10 cellular contexts compared by ENCODE assay signal in the genomic region with DNA sequence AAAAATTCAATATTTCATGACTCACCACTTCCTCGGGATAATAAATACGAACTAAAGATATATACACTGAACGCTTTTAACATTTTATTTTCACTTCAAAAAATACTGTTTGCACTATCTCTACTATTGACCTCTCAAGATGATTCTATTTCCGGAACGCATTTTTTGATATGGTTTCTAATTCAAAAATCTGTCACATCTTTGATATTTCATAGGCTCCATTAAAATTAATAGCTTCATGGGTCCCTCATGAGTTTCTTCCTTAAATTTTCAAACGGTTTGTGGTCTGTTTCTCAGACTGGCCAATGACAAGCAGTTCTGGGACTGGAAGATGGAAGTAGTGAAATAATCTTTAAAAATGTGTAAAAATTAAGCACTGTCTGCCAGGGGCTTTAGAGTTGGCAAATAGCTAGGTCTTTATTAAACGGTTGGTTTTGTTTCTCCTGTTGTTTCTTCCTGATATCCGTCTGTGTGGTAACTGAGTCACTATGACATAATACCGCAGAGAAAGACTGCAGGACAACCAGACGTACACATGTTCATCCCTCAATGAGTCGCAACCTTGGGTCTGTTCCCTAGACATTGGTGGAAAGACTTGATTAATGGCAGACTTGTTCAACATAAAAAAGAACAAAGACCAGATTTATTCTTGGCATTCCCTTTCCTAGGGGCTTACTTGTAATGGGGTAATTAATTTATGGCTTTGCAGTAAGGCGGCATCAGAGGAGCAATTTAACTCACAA.
DNase-seq lines count a peak whose midpoint lies in the region; ATAC-seq and TF ChIP-seq lines count a peak whose summit lies in the region.
"Had no signal": no experiment of that assay in that cellular context is flagged by ENCODE, and none has a peak within 500 bp of the region (broad histone marks: within the 10 kb centered on the region; RNA-seq: fewer than 3 reads in every experiment).

No MANE protein-coding gene starts in this region.

- no peak overlapping the region for H2BK5ac ChIP-seq in mesenchymal stem cell (ENCODE audit: low read depth, low read length, poor library complexity, severe bottlenecking)

- H3K4me3 ChIP-seq in heart right ventricle (peak overlapping the region in 8 of 10 donors; percentile 45 to 68 (median 62)), choroid plexus epithelial cell (ENCODE audit: low read depth, low read length) (peak overlapping the region; percentile 69), mesenchymal stem cell (ENCODE audit: insufficient read depth in 1 of 2, low read depth in 1 of 2, low read length in 2 of 2) (peak overlapping the region in 1 of 2 experiments; percentile 83), vagina (peak overlapping the region; percentile 56 to 58)

- intact Hi-C loops in heart right ventricle (cut with DNase I), result loop anchor here in 5 of 10 donors (2.0 to 5.0 kb wide), 2 partner anchors 43 to 44 kb away; no protein-coding TSS in a partner anchor
- intact Hi-C loops in Right ventricle myocardium inferior (cut with DNase I), result loop anchor here (5.0 kb wide), 2 partner anchors 43 to 118 kb away; no protein-coding TSS in a partner anchor
- intact Hi-C loops in vagina (cut with DNase I), result loop anchor here (10.0 kb wide), 1 partner anchor 204 kb away; no protein-coding TSS in a partner anchor
- intact Hi-C loops in activated T-helper 1 cell treated with anti-CD3 and anti-CD28 coated beads, Interleukin-12 subunit alpha, Interleukin-12 subunit beta, Interleukin-2, Interleukin-4 antibody, amounts not matched to agents 30 ng/mL and 10 ng/mL and 1 ng/mL, durations not matched to agents 14 hours and 24 hours and 36 hours (cut with micrococcal nuclease), result no loop called here

- DNase-seq in heart right ventricle (no peak), Right ventricle myocardium inferior (ENCODE audit: missing footprints) (no peak), choroid plexus epithelial cell (ENCODE audit: low read depth) (peak; percentile 57), mesenchymal stem cell (peak; percentile 72), vagina (ENCODE audit: extremely low spot score in 2 of 2) (no peak)
- DNase-seq in activated naive CD4-positive, alpha-beta T cell treated with Interleukin-2 at 50 U/mL for 16 hours, result no peak
- DNase-seq in activated T-helper 1 cell treated with anti-CD3 and anti-CD28 coated beads, Interleukin-12 subunit alpha, Interleukin-12 subunit beta, Interleukin-2, Interleukin-4 antibody, amounts not matched to agents 30 ng/mL and 10 ng/mL and 1 ng/mL, durations not matched to agents 14 hours and 24 hours and 36 hours (ENCODE audit: low spot score), result no peak
- DNase-seq: NCI-H187 treated with DMSO at 0.1 percent for 48 hours had no signal

- no peaks in the 10 kb centered on the region for H3K36me3 Mint-ChIP-seq in activated T-helper 1 cell treated with anti-CD3 and anti-CD28 coated beads, Interleukin-12 subunit alpha, Interleukin-12 subunit beta, Interleukin-2, Interleukin-4 antibody, amounts not matched to agents 30 ng/mL and 10 ng/mL and 1 ng/mL, durations not matched to agents 14 hours and 24 hours and 36 hours (ENCODE audit: low read depth)
- H3K36me3 Mint-ChIP-seq: stimulated activated effector memory CD8-positive, alpha-beta T cell treated with anti-CD3 and anti-CD28 coated beads, Interleukin-12 subunit alpha, Interleukin-12 subunit beta, amount 100 ng/mL, for 72 hours had no signal

- H3K27me3 ChIP-seq in heart right ventricle, result peaks cover 0 to 64% (median 0%) of the 10 kb centered on the region in 7 donors
- no peaks in the 10 kb centered on the region for H3K27me3 ChIP-seq in mesenchymal stem cell (ENCODE audit: control insufficient read depth in 1 of 2, insufficient read depth in 1 of 2, low read length in 2 of 2)
- no peaks in the 10 kb centered on the region for H3K27me3 ChIP-seq in vagina

- no peaks in the 10 kb centered on the region for H3K9me3 ChIP-seq in heart right ventricle
- no peaks in the 10 kb centered on the region for H3K9me3 ChIP-seq in mesenchymal stem cell (ENCODE audit: control insufficient read depth, low read length)
- H3K9me3 ChIP-seq in vagina, result no peaks in the 10 kb centered on the region

- H3K18ac ChIP-seq in mesenchymal stem cell (ENCODE audit: low read depth in 1 of 2, low read length in 2 of 2), result no peak overlapping the region

- no peak for TF ChIP-seq POLR2A in vagina (IDR thresholded peaks at IDR 0.05)

- peaks cover 16% of the 10 kb centered on the region for H3K4me1 Mint-ChIP-seq in activated T-helper 1 cell treated with anti-CD3 and anti-CD28 coated beads, Interleukin-12 subunit alpha, Interleukin-12 subunit beta, Interleukin-2, Interleukin-4 antibody, amounts not matched to agents 30 ng/mL and 10 ng/mL and 1 ng/mL, durations not matched to agents 14 hours and 24 hours and 36 hours (ENCODE audit: low read depth)
- H3K4me1 Mint-ChIP-seq: stimulated activated effector memory CD8-positive, alpha-beta T cell treated with anti-CD3 and anti-CD28 coated beads, Interleukin-12 subunit alpha, Interleukin-12 subunit beta, amount 100 ng/mL, for 72 hours had no signal

- H3K23ac ChIP-seq in mesenchymal stem cell (ENCODE audit: low read length in 2 of 2), result no peak overlapping the region

- H3K27me3 Mint-ChIP-seq in activated T-helper 1 cell treated with anti-CD3 and anti-CD28 coated beads, Interleukin-12 subunit alpha, Interleukin-12 subunit beta, Interleukin-2, Interleukin-4 antibody, amounts not matched to agents 30 ng/mL and 10 ng/mL and 1 ng/mL, durations not matched to agents 14 hours and 24 hours and 36 hours (ENCODE audit: insufficient read depth), result peaks cover 46% of the 10 kb centered on the region

- H3K36me3 ChIP-seq in heart right ventricle, result no peaks in the 10 kb centered on the region
- no peaks in the 10 kb centered on the region for H3K36me3 ChIP-seq in mesenchymal stem cell (ENCODE audit: control insufficient read depth in 1 of 2, insufficient read depth in 2 of 2, low read depth in 1 of 2, low read length in 2 of 2)
- H3K36me3 ChIP-seq in vagina, result no peaks in the 10 kb centered on the region

- H3K4me1 ChIP-seq in heart right ventricle, result peaks cover 0 to 48% (median 40%) of the 10 kb centered on the region in 9 donors
- H3K4me1 ChIP-seq in mesenchymal stem cell (ENCODE audit: control insufficient read depth, insufficient read depth, low read depth, low read length), result peaks cover 8% of the 10 kb centered on the region
- H3K4me1 ChIP-seq in vagina, result peaks cover 26% of the 10 kb centered on the region

- H2BK120ac ChIP-seq in mesenchymal stem cell (ENCODE audit: low read depth, low read length), result no peak overlapping the region

- TF ChIP-seq CTCF in heart right ventricle (IDR thresholded peaks at IDR 0.05) (no peak), choroid plexus epithelial cell (conservative IDR thresholded peaks at IDR 0.05; ENCODE audit: low read depth, low read length) (no peak), vagina (IDR thresholded peaks at IDR 0.05) (no peak)

- ATAC-seq in heart right ventricle (no peak), Right ventricle myocardium inferior (no peak), HG02798 (IDR thresholded peaks at IDR 0.05; ENCODE audit: poor library complexity, unreplicated experiment) (no peak)

- H3K14ac ChIP-seq in mesenchymal stem cell (ENCODE audit: low read length in 2 of 2), result no peak overlapping the region

- no peak overlapping the region for H3K4ac ChIP-seq in mesenchymal stem cell (ENCODE audit: low read depth in 1 of 2, low read length in 2 of 2)

- WGBS in heart right ventricle, 2 donors, result 74 to 75% methylated on average over 12 of the region's 12 CpGs
- 49% methylated on average over 11 of the region's 12 CpGs for WGBS in mesenchymal stem cell

- H3K27ac ChIP-seq in heart right ventricle, result peak overlapping the region in 7 of 10 donors; percentile 72 to 92 (median 84)
- H3K27ac ChIP-seq in mesenchymal stem cell (ENCODE audit: low read length, poor library complexity, severe bottlenecking), result peak overlapping the region; percentile 10
- peak overlapping the region; percentile 80 for H3K27ac ChIP-seq in vagina

- H3K27ac Mint-ChIP-seq in activated T-helper 1 cell treated with anti-CD3 and anti-CD28 coated beads, Interleukin-12 subunit alpha, Interleukin-12 subunit beta, Interleukin-2, Interleukin-4 antibody, amounts not matched to agents 30 ng/mL and 10 ng/mL and 1 ng/mL, durations not matched to agents 14 hours and 24 hours and 36 hours, result no peak overlapping the region
- H3K27ac Mint-ChIP-seq: stimulated activated effector memory CD8-positive, alpha-beta T cell treated with anti-CD3 and anti-CD28 coated beads, Interleukin-12 subunit alpha, Interleukin-12 subunit beta, amount 100 ng/mL, for 72 hours had no signal

- no peak overlapping the region for H3K4me3 Mint-ChIP-seq in activated T-helper 1 cell treated with anti-CD3 and anti-CD28 coated beads, Interleukin-12 subunit alpha, Interleukin-12 subunit beta, Interleukin-2, Interleukin-4 antibody, amounts not matched to agents 30 ng/mL and 10 ng/mL and 1 ng/mL, durations not matched to agents 14 hours and 24 hours and 36 hours

- H4K91ac ChIP-seq in mesenchymal stem cell (ENCODE audit: low read length), result no peak overlapping the region

- peak overlapping the region; percentile 66 for H3K4me2 ChIP-seq in mesenchymal stem cell (ENCODE audit: low read length, poor library complexity, severe bottlenecking)

- peak overlapping the region; percentile 30 for H2AFZ ChIP-seq in mesenchymal stem cell (ENCODE audit: low read depth, low read length)

- H4K8ac ChIP-seq in mesenchymal stem cell (ENCODE audit: low read length), result no peak overlapping the region

- H3K9ac ChIP-seq in mesenchymal stem cell (ENCODE audit: low read length), result peak overlapping the region; percentile 81

- no peak overlapping the region for H2BK12ac ChIP-seq in mesenchymal stem cell (ENCODE audit: low read length in 2 of 2)

- no peak overlapping the region for H2AK5ac ChIP-seq in mesenchymal stem cell (ENCODE audit: low read length, severe bottlenecking)

- H3K79me1 ChIP-seq in mesenchymal stem cell (replicated peaks; ENCODE audit: low read length, poor library complexity, severe bottlenecking), result no peaks in the 10 kb centered on the region

- H3K9me3 Mint-ChIP-seq in activated T-helper 1 cell treated with anti-CD3 and anti-CD28 coated beads, Interleukin-12 subunit alpha, Interleukin-12 subunit beta, Interleukin-2, Interleukin-4 antibody, amounts not matched to agents 30 ng/mL and 10 ng/mL and 1 ng/mL, durations not matched to agents 14 hours and 24 hours and 36 hours, result no peaks in the 10 kb centered on the region
- H3K9me3 Mint-ChIP-seq: stimulated activated effector memory CD8-positive, alpha-beta T cell treated with anti-CD3 and anti-CD28 coated beads, Interleukin-12 subunit alpha, Interleukin-12 subunit beta, amount 100 ng/mL, for 72 hours had no signal

- no peak overlapping the region for H2BK15ac ChIP-seq in mesenchymal stem cell (ENCODE audit: low read depth, poor library complexity, severe bottlenecking)

Comparison
In these comparisons a context has a peak if more than half of its experiments do, and no peak if none do; other contexts are left out.
1. DNase-seq: peak in choroid plexus epithelial cell (single experiment) and mesenchymal stem cell (single experiment); none in heart right ventricle (0 of 2), Right ventricle myocardium inferior (single experiment), vagina (0 of 2), activated naive CD4-positive, alpha-beta T cell treated with Interleukin-2 at 50 U/mL for 16 hours (single experiment) and activated T-helper 1 cell treated with anti-CD3 and anti-CD28 coated beads, Interleukin-12 subunit alpha, Interleukin-12 subunit beta, Interleukin-2, Interleukin-4 antibody, amounts not matched to agents 30 ng/mL and 10 ng/mL and 1 ng/mL, durations not matched to agents 14 hours and 24 hours and 36 hours (single experiment).
2. H3K27ac ChIP-seq: peak in every context shown above with its lines; median percentile 84 in heart right ventricle; 80 in vagina; 10 in mesenchymal stem cell.